15 cellular contexts compared by ENCODE assay signal in genomic region chr14:80705241-80705980, GRCh38.
"Had no signal": no experiment of that assay in that cellular context is flagged by ENCODE, and none has a peak within 500 bp of the region (broad histone marks: within the 10 kb centered on the region; RNA-seq: fewer than 3 reads in every experiment).

No MANE protein-coding gene starts in this region.

- H3K4me1 ChIP-seq: colonic mucosa, right atrium auricular region, sigmoid colon, stomach, transverse colon had no signal

- ATAC-seq: mucosa of descending colon; naive thymus-derived CD8-positive, alpha-beta T cell had no signal

- FAIRE-seq: frontal cortex had no signal

- H3K27me3 ChIP-seq: colonic mucosa, neutrophil, right atrium auricular region, sigmoid colon, stomach, transverse colon had no signal

- H3K36me3 ChIP-seq: colonic mucosa, neutrophil, right atrium auricular region, sigmoid colon, stomach, thoracic aorta, transverse colon had no signal

- DNase-seq: colonic mucosa; dermis blood vessel endothelial cell; mucosa of descending colon; naive thymus-derived CD8-positive, alpha-beta T cell; posterior cingulate gyrus; sigmoid colon; stimulated activated naive CD4-positive, alpha-beta T cell; stomach; substantia nigra; transverse colon had no signal

- H3K9me3 ChIP-seq: colonic mucosa, mucosa of descending colon, neutrophil, right atrium auricular region, sigmoid colon, stomach, thoracic aorta, transverse colon had no signal

- H3K4me3 ChIP-seq: colonic mucosa, mucosa of descending colon, right atrium auricular region, sigmoid colon, skin epidermis, stomach, thoracic aorta, transverse colon had no signal

- H3K27ac ChIP-seq: colonic mucosa, neutrophil, right atrium auricular region, sigmoid colon, skin epidermis, stomach, thoracic aorta, transverse colon had no signal
